Comparison of ENCODE assay signal across 8 cellular contexts in the genomic region with DNA sequence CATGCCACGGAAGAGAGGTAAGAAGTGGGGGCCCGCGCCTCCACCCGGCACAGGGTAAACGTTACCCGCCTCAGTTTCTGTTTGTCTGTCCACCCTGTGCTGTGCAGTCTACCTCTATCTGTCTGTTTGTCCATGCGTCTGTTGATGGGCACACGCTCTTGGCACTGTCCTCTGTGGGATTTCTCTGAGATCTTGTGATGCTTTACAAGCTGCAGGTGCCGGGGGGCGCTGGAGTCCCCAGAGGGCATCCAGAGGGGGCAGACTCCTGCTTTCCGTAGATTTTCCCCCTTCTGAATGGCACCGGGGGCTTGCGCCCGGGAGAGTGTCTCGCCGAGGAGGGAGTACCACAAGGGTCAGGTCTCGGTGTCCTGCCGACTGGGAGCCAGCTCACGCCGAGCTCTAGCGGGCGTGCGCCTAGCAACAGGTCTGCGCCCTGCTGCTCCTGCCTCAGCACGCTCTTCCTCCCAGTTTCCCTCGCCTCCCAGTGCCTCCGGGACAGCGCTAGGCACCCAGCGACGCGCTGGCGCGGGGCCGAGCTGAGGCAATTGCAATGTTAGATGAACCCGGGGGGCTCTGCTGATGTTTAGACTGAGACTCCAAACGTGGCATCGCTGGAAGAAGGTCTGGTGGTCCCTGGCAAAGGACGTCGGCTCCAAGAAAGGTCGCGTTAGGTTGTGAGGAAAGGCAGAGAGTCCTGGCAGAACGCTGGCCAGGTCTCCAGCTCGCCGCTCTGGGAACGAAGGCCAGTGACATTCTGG. TPM values are rescaled to one million over a fixed set of nuclear protein-coding genes. Genes with fewer than 3 reads are reported as not detected.
A peak's percentile ranks its signal among the peaks of the same experiment; 100 is the strongest.
DNase-seq lines count a peak whose midpoint lies in the region; ATAC-seq and TF ChIP-seq lines count a peak whose summit lies in the region.

No MANE protein-coding gene starts in this region.

- peaks cover 50% of the 10 kb centered on the region for H3K4me1 ChIP-seq in PC-9 (replicated peaks; ENCODE audit: insufficient read depth)
- H3K4me1 ChIP-seq in esophagus (ENCODE audit: control insufficient read depth in 2 of 2, insufficient read depth in 2 of 2, low read length in 1 of 2) = peaks cover 7 to 22% of the 10 kb centered on the region in 2 donors
- H3K4me1 ChIP-seq in naive thymus-derived CD4-positive, alpha-beta T cell (ENCODE audit: control insufficient read depth in 2 of 2, insufficient read depth in 2 of 2, low read length in 2 of 2) = no peaks in the 10 kb centered on the region

- H3K27ac Mint-ChIP-seq in T-helper 2 cell treated with Interferon-gamma antibody and Interleukin-4, amounts not matched to agents 5 μg/mL and 100 μg/mL, for 36 hours = no peak overlapping the region
- H3K27ac Mint-ChIP-seq in naive thymus-derived CD4-positive, alpha-beta T cell = no peak overlapping the region

- CTCF ChIA-PET in PC-9 (lab: Charles Lee) = interaction anchor here (0.6 to 4.5 kb wide), 13 partner anchors 79 to 1368 kb away, joined by 3 to 22 read pairs (median 4); no protein-coding TSS in a partner anchor
- CTCF ChIA-PET in naive thymus-derived CD4-positive, alpha-beta T cell (lab: Charles Lee) = no interaction called here

- peaks cover 36% of the 10 kb centered on the region for H3K4me1 Mint-ChIP-seq in T-helper 2 cell treated with Interferon-gamma antibody and Interleukin-4, amounts not matched to agents 5 μg/mL and 100 μg/mL, for 36 hours (ENCODE audit: low read depth)
- H3K4me1 Mint-ChIP-seq in naive thymus-derived CD4-positive, alpha-beta T cell = peaks cover 15 to 25% (median 17%) of the 10 kb centered on the region in 7 donors

- H4K20me1 ChIP-seq in PC-9 (ENCODE audit: insufficient read depth) = no peaks in the 10 kb centered on the region

- H3K27me3 Mint-ChIP-seq in T-helper 2 cell treated with Interferon-gamma antibody and Interleukin-4, amounts not matched to agents 5 μg/mL and 100 μg/mL, for 36 hours (ENCODE audit: low read depth) = peaks cover 53% of the 10 kb centered on the region
- peaks cover 19 to 74% (median 36%) of the 10 kb centered on the region in 5 donors for H3K27me3 Mint-ChIP-seq in naive thymus-derived CD4-positive, alpha-beta T cell

- no peaks in the 10 kb centered on the region for H3K9me2 ChIP-seq in PC-9 (ENCODE audit: insufficient read depth)

- H3K27ac ChIP-seq in PC-9 (no peak overlapping the region), esophagus (ENCODE audit: low read depth in 2 of 2, low read length in 1 of 2) (no peak overlapping the region)
- no peak overlapping the region for H3K27ac ChIP-seq in naive thymus-derived CD4-positive, alpha-beta T cell (ENCODE audit: low read depth, low read length)

- no peak for TF ChIP-seq CTCF in PC-9 (conservative IDR thresholded peaks at IDR 0.05)

- H3K27me3 ChIP-seq in PC-9 (ENCODE audit: insufficient read depth, low read depth) (no peaks in the 10 kb centered on the region), esophagus (ENCODE audit: control insufficient read depth in 1 of 2, insufficient read depth in 2 of 2, low read length in 2 of 2) (no peaks in the 10 kb centered on the region)
- peaks cover 4 to 17% of the 10 kb centered on the region in 2 donors for H3K27me3 ChIP-seq in naive thymus-derived CD4-positive, alpha-beta T cell (ENCODE audit: control insufficient read depth in 2 of 2, insufficient read depth in 2 of 2, low read length in 2 of 2)

- BruUV-seq in PC-9 (replicated peaks; lab: Mats Ljungman, UMichigan) = no TSS peak

- peak overlapping the region; percentile 83 for H3K4me3 Mint-ChIP-seq in T-helper 2 cell treated with Interferon-gamma antibody and Interleukin-4, amounts not matched to agents 5 μg/mL and 100 μg/mL, for 36 hours
- peak overlapping the region in 8 of 10 donors; percentile 62 to 81 (median 74) for H3K4me3 Mint-ChIP-seq in naive thymus-derived CD4-positive, alpha-beta T cell

- H3K9me3 ChIP-seq in PC-9 (ENCODE audit: insufficient read depth, low read depth) (peaks cover 15% of the 10 kb centered on the region), esophagus (ENCODE audit: control insufficient read depth in 2 of 2, insufficient read depth in 1 of 2, low read depth in 1 of 2, low read length in 1 of 2) (no peaks in the 10 kb centered on the region)
- H3K9me3 ChIP-seq in naive thymus-derived CD4-positive, alpha-beta T cell (ENCODE audit: control insufficient read depth in 2 of 3, low read length in 3 of 3) = no peaks in the 10 kb centered on the region

- peaks cover 1% of the 10 kb centered on the region for H3K36me3 Mint-ChIP-seq in T-helper 2 cell treated with Interferon-gamma antibody and Interleukin-4, amounts not matched to agents 5 μg/mL and 100 μg/mL, for 36 hours (ENCODE audit: low read depth)
- no peaks in the 10 kb centered on the region for H3K36me3 Mint-ChIP-seq in naive thymus-derived CD4-positive, alpha-beta T cell

- H3K79me2 ChIP-seq in PC-9 (ENCODE audit: low read depth) = 0 out of 2 replicates have a peak, but pooled peaks cover 13% of the 10 kb centered on the region

- WGBS in esophagus, 2 donors = 2 to 3% methylated on average over 45 of the region's 45 CpGs

- no peak for DNase-seq in T-helper 2 cell treated with Interferon-gamma antibody and Interleukin-4, amounts not matched to agents 5 μg/mL and 100 μg/mL, for 36 hours (ENCODE audit: low spot score)
- DNase-seq in T-helper 2 cell (no peak), PC-9 (peak; percentile 16 to 39), NCI-H1048 (lab: John Stamatoyannopoulos, UW) (no peak)
- no peak for DNase-seq in naive thymus-derived CD4-positive, alpha-beta T cell

- intact Hi-C loops in PC-9 (cut with micrococcal nuclease; ENCODE audit: unreplicated experiment) = loop anchor here (1.0 to 2.0 kb wide), 3 partner anchors 120 to 190 kb away; no protein-coding TSS in a partner anchor
- intact Hi-C loops in naive thymus-derived CD4-positive, alpha-beta T cell (cut with micrococcal nuclease) = loop anchor here (2.0 to 10.0 kb wide), 4 partner anchors 25 to 485 kb away; no protein-coding TSS in a partner anchor

- 0 out of 2 replicates have a peak, but pooled peaks cover 10% of the 10 kb centered on the region for H3K36me3 ChIP-seq in PC-9 (ENCODE audit: low read depth)
- H3K36me3 ChIP-seq in esophagus (ENCODE audit: control insufficient read depth in 2 of 2, insufficient read depth in 2 of 2, low read length in 1 of 2) = no peaks in the 10 kb centered on the region
- H3K36me3 ChIP-seq in naive thymus-derived CD4-positive, alpha-beta T cell (ENCODE audit: control insufficient read depth in 2 of 3, insufficient read depth in 3 of 3, low read length in 3 of 3) = no peaks in the 10 kb centered on the region

- H2AFZ ChIP-seq in PC-9 = peak overlapping the region; percentile 95

- H3K9me3 Mint-ChIP-seq in T-helper 2 cell treated with Interferon-gamma antibody and Interleukin-4, amounts not matched to agents 5 μg/mL and 100 μg/mL, for 36 hours = no peaks in the 10 kb centered on the region
- no peaks in the 10 kb centered on the region for H3K9me3 Mint-ChIP-seq in naive thymus-derived CD4-positive, alpha-beta T cell

- ATAC-seq in naive thymus-derived CD4-positive, alpha-beta T cell = no peak
- ATAC-seq in GM21515 (IDR thresholded peaks at IDR 0.05; ENCODE audit: unreplicated experiment) = no peak
- no peak for ATAC-seq in GM21423 (IDR thresholded peaks at IDR 0.05; ENCODE audit: unreplicated experiment)

- peak overlapping the region; percentile 95 for H3K4me2 ChIP-seq in PC-9

- POLR2A ChIA-PET in PC-9 (lab: Charles Lee; ENCODE audit: unreplicated experiment) = no interaction called here
- POLR2A ChIA-PET in naive thymus-derived CD4-positive, alpha-beta T cell (lab: Charles Lee) = no interaction called here

- H3K4me3 ChIP-seq in PC-9 (peak overlapping the region; percentile 75), esophagus (ENCODE audit: low read depth in 1 of 2, low read length in 2 of 2) (peak overlapping the region; percentile 51 to 57)
- no peak overlapping the region for H3K4me3 ChIP-seq in naive thymus-derived CD4-positive, alpha-beta T cell (ENCODE audit: low read length)

- H3F3A ChIP-seq in PC-9 (ENCODE audit: insufficient read depth, low read depth) = peaks cover 37% of the 10 kb centered on the region

RNA-seq across cellular contexts. Expression of a gene that starts 0.7 kb away (rescaled TPM):
- total RNA-seq in PC-9 (2021) = 0.58 and 0.61 TPM in 2 replicates
- 1 to 10 TPM; 2.0 to 2.2 TPM for polyA plus RNA-seq in esophagus
- total RNA-seq in naive thymus-derived CD4-positive, alpha-beta T cell = not detected
- polyA plus RNA-seq in naive thymus-derived CD4-positive, alpha-beta T cell = under 1 TPM in 1 of 2 donors, not detected in 1; 0.02 TPM

Comparison
In these comparisons a context has a peak if more than half of its experiments do, and no peak if none do; other contexts are left out.
1. DNase-seq: peak in PC-9 (2 of 2); none in T-helper 2 cell treated with Interferon-gamma antibody and Interleukin-4, amounts not matched to agents 5 μg/mL and 100 μg/mL, for 36 hours (single experiment), T-helper 2 cell (0 of 5), naive thymus-derived CD4-positive, alpha-beta T cell (0 of 9) and NCI-H1048 (single experiment).